In genomic region chr16:89560413-89561194, GRCh38 we compare ENCODE assay signal across 8 cellular contexts. TPM values are rescaled to one million over a fixed set of nuclear protein-coding genes. Genes with fewer than 3 reads are reported as not detected.
DNase-seq lines count a peak whose midpoint lies in the region; ATAC-seq and TF ChIP-seq lines count a peak whose summit lies in the region.

RPL13 (plus strand) TSS chr16:89560682; CDS start chr16:89560960, 278 bp downstream.

- POLR2A ChIA-PET in AG04450 (lab: Yijun Ruan, JAX) (no interaction called here), activated B cell treated with CpG ODN at 0.5 μM for 24 hours (lab: Charles Lee) (interaction anchor here (0.5 to 1.1 kb wide), 5 partner anchors 15 to 348 kb away, joined by 3 to 6 read pairs (median 4); partner anchors contain the start of genes CPNE7 and TCF25)

- H3K9me3 ChIP-seq in AG04450 (ENCODE audit: control insufficient read depth, insufficient read depth, low read length) (no peaks in the 10 kb centered on the region; the same call in 1 of the 2 replicates), smooth muscle cell (replicated peaks; ENCODE audit: low read depth) (no peaks in the 10 kb centered on the region)

- peaks cover 50% of the 10 kb centered on the region for H4K20me1 ChIP-seq in smooth muscle cell (ENCODE audit: low read depth)

- DNase-seq in AG04450 (ENCODE audit: low read depth, low spot score) = peak; percentile 86
- DNase-seq in NCI-H345 (lab: John Stamatoyannopoulos, UW) = peak; percentile 92
- DNase-seq in activated B cell treated with CpG ODN at 0.5 μM for 24 hours = peak; percentile 83
- DNase-seq in cardiac fibroblast (ENCODE audit: low read depth in 2 of 2) = peak; percentile 97
- DNase-seq in iPS-NIHi7 (ENCODE audit: extremely low spot score) = peak; percentile 98
- DNase-seq in smooth muscle cell (lab: John Stamatoyannopoulos, UW; ENCODE audit: unreplicated experiment) = peak; percentile 84

- H3F3A ChIP-seq in smooth muscle cell (ENCODE audit: low read depth) = peaks cover 35% of the 10 kb centered on the region

- H3K36me3 ChIP-seq in smooth muscle cell (ENCODE audit: low read depth) = peaks cover 7% of the 10 kb centered on the region

- peaks cover 62% of the 10 kb centered on the region for H3K36me3 Mint-ChIP-seq in activated B cell treated with CpG ODN at 0.5 μM for 24 hours (ENCODE audit: low read depth)

- H3K4me1 Mint-ChIP-seq in activated B cell treated with CpG ODN at 0.5 μM for 24 hours = peaks cover 49% of the 10 kb centered on the region

- H3K4me3 ChIP-seq in AG04450 (ENCODE audit: low read depth, low read length) (peak within 1 kb of the TSS; percentile 88), cardiac fibroblast (replicated peaks in 1 of 2; ENCODE audit: low read depth in 2 of 2, low read length in 2 of 2) (peak within 1 kb of the TSS; percentile 69 to 73), smooth muscle cell (peak within 1 kb of the TSS; percentile 94)

- peak within 1 kb of the TSS; percentile 95 for H3K4me2 ChIP-seq in smooth muscle cell

- peak within 1 kb of the TSS; percentile 43 for H2AFZ ChIP-seq in smooth muscle cell (ENCODE audit: low read depth)

- H3K9ac ChIP-seq in smooth muscle cell (ENCODE audit: low read depth) = peak within 1 kb of the TSS; percentile 92

- H3K27me3 Mint-ChIP-seq in activated B cell treated with CpG ODN at 0.5 μM for 24 hours = no peaks in the 10 kb centered on the region

- intact Hi-C loops in activated B cell treated with CpG ODN at 0.5 μM for 24 hours (cut with micrococcal nuclease) = loop anchor here (1.0 to 10.0 kb wide), 7 partner anchors 52 to 748 kb away; partner anchors contain the start of genes ANKRD11, SPG7 and TCF25

- no peaks in the 10 kb centered on the region for H3K27me3 ChIP-seq in AG04450 (ENCODE audit: control insufficient read depth, insufficient read depth, low read length)
- no peaks in the 10 kb centered on the region for H3K27me3 ChIP-seq in smooth muscle cell (ENCODE audit: low read depth)

- peak within 1 kb of the TSS; percentile 97 for H3K27ac Mint-ChIP-seq in activated B cell treated with CpG ODN at 0.5 μM for 24 hours

- 1% methylated on average over 69 of the region's 88 CpGs for whole genome bisulfite sequencing in smooth muscle cell (ENCODE audit: low lambda C conversion rate)

- peaks cover 27% of the 10 kb centered on the region for H3K79me2 ChIP-seq in smooth muscle cell (ENCODE audit: low read depth)

- peaks cover 23% of the 10 kb centered on the region for H3K4me1 ChIP-seq in smooth muscle cell (ENCODE audit: low read depth)

- H3K27ac ChIP-seq in AG04450 (ENCODE audit: low read depth, low read length) = peak within 1 kb of the TSS; percentile 96
- H3K27ac ChIP-seq in smooth muscle cell (ENCODE audit: low read depth) = peak within 1 kb of the TSS; percentile 97

- no peak for TF ChIP-seq CTCF in AG04450 (IDR thresholded peaks at IDR 0.05; ENCODE audit: low read depth, low read length)
- no peak for TF ChIP-seq CTCF in activated B cell treated with CpG ODN at 0.5 μM for 24 hours (IDR thresholded peaks at IDR 0.05)
- no peak for TF ChIP-seq CTCF in cardiac fibroblast (IDR thresholded peaks at IDR 0.05; ENCODE audit: low read depth, low read length)
- TF ChIP-seq CTCF in smooth muscle cell (IDR thresholded peaks at IDR 0.05; ENCODE audit: borderline replicate concordance, insufficient read depth, poor library complexity, severe bottlenecking) = no peak

- H3K9me3 Mint-ChIP-seq in activated B cell treated with CpG ODN at 0.5 μM for 24 hours = no peaks in the 10 kb centered on the region

- H3K4me3 Mint-ChIP-seq in activated B cell treated with CpG ODN at 0.5 μM for 24 hours = peak within 1 kb of the TSS; percentile 96

- ATAC-seq in GM18907 (IDR thresholded peaks at IDR 0.05; ENCODE audit: unreplicated experiment) (peak; percentile 87), HG03159 (IDR thresholded peaks at IDR 0.05; ENCODE audit: unreplicated experiment) (peak; percentile 87), activated B cell treated with CpG ODN at 0.5 μM for 24 hours (ENCODE audit: low read depth) (peak; percentile 92)

- CTCF ChIA-PET in AG04450 (lab: Charles Lee) = no interaction called here
- CTCF ChIA-PET in activated B cell treated with CpG ODN at 0.5 μM for 24 hours (lab: Charles Lee) = no interaction called here

RNA-seq across cellular contexts. Expression of gene RPL13, which starts in this region (rescaled TPM):
- polyA plus RNA-seq in AG04450 (2011; rRNA removed) = 2,214 and 3,106 TPM in 2 replicates
- polyA minus RNA-seq in AG04450 (2011; rRNA and poly(A)+ RNA removed) = 696 and 824 TPM in 2 replicates
- 3,566 and 4,063 TPM in 2 replicates for total RNA-seq in activated B cell treated with CpG ODN at 0.5 μM for 24 hours
- total RNA-seq in smooth muscle cell = 3,317 and 3,917 TPM in 2 replicates
- 1,063 and 1,144 TPM in 2 replicates for polyA plus RNA-seq in smooth muscle cell

Comparison
In these comparisons a context has a peak if more than half of its experiments do, and no peak if none do; other contexts are left out.
1. Peak in every context shown above with its lines: DNase-seq, ATAC-seq, H3K4me3 ChIP-seq and H3K27ac ChIP-seq.